ENCODE assay signal across 8 cellular contexts in the genomic region with DNA sequence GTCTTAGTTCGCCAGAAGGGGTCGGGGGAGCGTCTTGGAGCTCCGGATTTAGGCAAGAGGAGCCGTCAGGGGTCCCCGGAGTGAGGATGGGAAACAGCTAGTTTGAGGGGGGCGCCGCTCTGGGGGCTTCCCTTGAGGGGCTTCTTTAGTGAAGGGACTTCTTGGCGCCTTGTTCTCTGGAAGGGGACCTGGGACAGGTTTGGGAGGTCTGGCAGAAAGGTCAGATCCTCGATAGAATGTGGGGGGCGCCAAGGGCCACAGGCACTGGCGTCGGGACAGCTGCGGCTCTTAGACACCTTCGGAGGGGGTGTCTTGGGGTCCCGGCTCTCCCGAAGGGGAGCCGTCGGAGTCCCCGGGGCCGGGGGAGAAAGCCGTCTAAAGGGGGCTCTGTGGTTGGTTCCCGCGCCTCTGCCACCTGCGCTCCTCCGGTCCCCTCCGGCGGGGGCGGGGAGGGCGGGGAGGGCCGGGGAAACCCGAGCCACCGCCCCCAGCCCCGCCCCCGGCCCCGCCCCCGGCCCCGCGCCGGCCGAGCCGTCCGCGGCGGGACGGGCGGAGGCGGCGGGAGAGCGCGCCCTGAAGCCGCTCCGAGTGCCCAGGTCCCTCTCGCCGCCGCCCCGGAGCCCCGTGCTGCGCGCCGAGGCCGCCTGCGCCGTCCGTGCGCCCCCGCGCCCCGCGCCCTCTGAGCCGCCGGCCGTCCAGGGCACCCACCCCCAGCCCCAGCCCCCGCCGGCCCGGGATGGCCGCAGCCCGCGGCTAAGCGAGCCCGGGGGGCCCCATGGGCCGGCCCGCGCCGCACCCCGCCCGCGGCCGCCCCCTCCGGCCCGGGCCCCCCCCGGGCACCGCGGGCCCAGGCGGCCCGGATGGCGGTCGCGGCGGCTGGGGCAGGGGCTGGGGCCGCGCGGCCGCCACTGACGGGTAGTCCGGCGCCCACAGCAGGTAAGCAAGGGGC. TPM values are rescaled to one million over a fixed set of nuclear protein-coding genes. Genes with fewer than 3 reads are reported as not detected.
DNase-seq lines count a peak whose midpoint lies in the region; ATAC-seq and TF ChIP-seq lines count a peak whose summit lies in the region.

A gene with protein sequence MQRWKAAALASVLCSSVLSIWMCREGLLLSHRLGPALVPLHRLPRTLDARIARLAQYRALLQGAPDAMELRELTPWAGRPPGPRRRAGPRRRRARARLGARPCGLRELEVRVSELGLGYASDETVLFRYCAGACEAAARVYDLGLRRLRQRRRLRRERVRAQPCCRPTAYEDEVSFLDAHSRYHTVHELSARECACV (plus strand): TSS at position 552 of the 949 bp plus-strand sequence. CDS start 19,099 bp downstream, outside the sequence.

- no peak within 1 kb of the TSS for H3K14ac ChIP-seq in mesenchymal stem cell (ENCODE audit: low read length in 2 of 2)

- TF ChIP-seq CTCF in cardiac fibroblast (IDR thresholded peaks at IDR 0.05; ENCODE audit: low read depth, low read length) (no peak), upper lobe of right lung (IDR thresholded peaks at IDR 0.05) (no peak)

- peak within 1 kb of the TSS; percentile 75 for H4K8ac ChIP-seq in mesenchymal stem cell (ENCODE audit: low read length)

- H2BK5ac ChIP-seq in mesenchymal stem cell (ENCODE audit: low read depth, low read length, poor library complexity, severe bottlenecking), result no peak within 1 kb of the TSS

- no peaks in the 10 kb centered on the region for H3K9me3 Mint-ChIP-seq in T-helper 1 cell treated with Interleukin-12 subunit alpha and Interleukin-12 subunit beta and Interleukin-4 antibody, amounts not matched to agents 30 μg/mL and 1 μg/mL, for 36 hours

- H2BK15ac ChIP-seq in mesenchymal stem cell (ENCODE audit: low read depth, poor library complexity, severe bottlenecking), result peak within 1 kb of the TSS; percentile 65

- H2AFZ ChIP-seq in mesenchymal stem cell (ENCODE audit: low read depth, low read length), result no peak within 1 kb of the TSS

- H3K27ac ChIP-seq in mesenchymal stem cell (ENCODE audit: low read length, poor library complexity, severe bottlenecking) (no peak within 1 kb of the TSS), upper lobe of right lung (no peak within 1 kb of the TSS)

- H3K23ac ChIP-seq in mesenchymal stem cell (ENCODE audit: low read length in 2 of 2), result no peak within 1 kb of the TSS

- peak within 1 kb of the TSS; percentile 73 for H3K4me3 Mint-ChIP-seq in T-helper 1 cell treated with Interleukin-12 subunit alpha and Interleukin-12 subunit beta and Interleukin-4 antibody, amounts not matched to agents 30 μg/mL and 1 μg/mL, for 36 hours

- H4K91ac ChIP-seq in mesenchymal stem cell (ENCODE audit: low read length), result no peak within 1 kb of the TSS

- H3K27me3 ChIP-seq in mesenchymal stem cell (ENCODE audit: control insufficient read depth in 1 of 2, insufficient read depth in 1 of 2, low read length in 2 of 2) (peaks cover 33 to 48% of the 10 kb centered on the region in 2 experiments), upper lobe of right lung (peaks cover 32% of the 10 kb centered on the region)

- H3K27me3 Mint-ChIP-seq in T-helper 1 cell treated with Interleukin-12 subunit alpha and Interleukin-12 subunit beta and Interleukin-4 antibody, amounts not matched to agents 30 μg/mL and 1 μg/mL, for 36 hours (ENCODE audit: low read depth), result peaks cover 36% of the 10 kb centered on the region

- H3K36me3 ChIP-seq in mesenchymal stem cell (ENCODE audit: control insufficient read depth in 1 of 2, insufficient read depth in 2 of 2, low read depth in 1 of 2, low read length in 2 of 2) (no peaks in the 10 kb centered on the region), upper lobe of right lung (no peaks in the 10 kb centered on the region)

- peak within 1 kb of the TSS; percentile 76 for H3K4me2 ChIP-seq in mesenchymal stem cell (ENCODE audit: low read length, poor library complexity, severe bottlenecking)

- H3K9me3 ChIP-seq in mesenchymal stem cell (ENCODE audit: control insufficient read depth, low read length) (no peaks in the 10 kb centered on the region), upper lobe of right lung (no peaks in the 10 kb centered on the region)

- H3K9ac ChIP-seq in mesenchymal stem cell (ENCODE audit: low read length), result peak within 1 kb of the TSS; percentile 69

- no peaks in the 10 kb centered on the region for H3K79me1 ChIP-seq in mesenchymal stem cell (replicated peaks; ENCODE audit: low read length, poor library complexity, severe bottlenecking)

- WGBS in mesenchymal stem cell, result 9% methylated on average over 32 of the region's 107 CpGs

- intact Hi-C loops in upper lobe of right lung (cut with DNase I), result no loop called here

- H3K4ac ChIP-seq in mesenchymal stem cell (ENCODE audit: low read depth in 1 of 2, low read length in 2 of 2), result no peak within 1 kb of the TSS

- peak within 1 kb of the TSS; percentile 22 to 40 for H3K4me3 ChIP-seq in cardiac fibroblast (replicated peaks in 1 of 2; ENCODE audit: low read depth in 2 of 2, low read length in 2 of 2)
- peak within 1 kb of the TSS; percentile 39 to 76 for H3K4me3 ChIP-seq in mesenchymal stem cell (ENCODE audit: insufficient read depth in 1 of 2, low read depth in 1 of 2, low read length in 2 of 2)
- peak within 1 kb of the TSS; percentile 35 for H3K4me3 ChIP-seq in upper lobe of right lung

- no peak within 1 kb of the TSS for H2AK5ac ChIP-seq in mesenchymal stem cell (ENCODE audit: low read length, severe bottlenecking)

- H3K4me1 ChIP-seq in mesenchymal stem cell (ENCODE audit: control insufficient read depth, insufficient read depth, low read depth, low read length) (peaks cover 17% of the 10 kb centered on the region), upper lobe of right lung (peaks cover 16% of the 10 kb centered on the region)

- H3K36me3 Mint-ChIP-seq in T-helper 1 cell treated with Interleukin-12 subunit alpha and Interleukin-12 subunit beta and Interleukin-4 antibody, amounts not matched to agents 30 μg/mL and 1 μg/mL, for 36 hours (ENCODE audit: low read depth), result no peaks in the 10 kb centered on the region

- H3K4me1 Mint-ChIP-seq in T-helper 1 cell treated with Interleukin-12 subunit alpha and Interleukin-12 subunit beta and Interleukin-4 antibody, amounts not matched to agents 30 μg/mL and 1 μg/mL, for 36 hours (ENCODE audit: low read depth), result peaks cover 18% of the 10 kb centered on the region

- ATAC-seq in upper lobe of right lung, result peak; percentile 53

- no peak within 1 kb of the TSS for H2BK12ac ChIP-seq in mesenchymal stem cell (ENCODE audit: low read length in 2 of 2)

- DNase-seq in NCI-H2029 (lab: John Stamatoyannopoulos, UW) (peak; percentile 62), NCI-H2029 treated with DMSO at 0.1 percent for 48 hours (lab: John Stamatoyannopoulos, UW) (no peak), cardiac fibroblast (ENCODE audit: low read depth in 2 of 2) (no peak), mesenchymal stem cell (no peak), upper lobe of right lung (peak; percentile 74), T1000 (lab: John Stamatoyannopoulos, UW) (no peak), cerebellar nuclear complex (lab: John Stamatoyannopoulos, UW) (no peak)

- H3K27ac Mint-ChIP-seq in T-helper 1 cell treated with Interleukin-12 subunit alpha and Interleukin-12 subunit beta and Interleukin-4 antibody, amounts not matched to agents 30 μg/mL and 1 μg/mL, for 36 hours, result peak within 1 kb of the TSS; percentile 79

- H3K18ac ChIP-seq in mesenchymal stem cell (ENCODE audit: low read depth in 1 of 2, low read length in 2 of 2), result peak within 1 kb of the TSS; percentile 19 to 28

- no peak within 1 kb of the TSS for H2BK120ac ChIP-seq in mesenchymal stem cell (ENCODE audit: low read depth, low read length)

RNA-seq across cellular contexts. Expression of the gene that starts here (rescaled TPM):
- 2.1 TPM for polyA plus RNA-seq in mesenchymal stem cell (2013, experiment 1 of 2)
- polyA plus RNA-seq in mesenchymal stem cell (2013, experiment 2 of 2), result 2.2 TPM
- total RNA-seq in upper lobe of right lung, result 2.1 TPM

Comparison
In these comparisons a context has a peak if more than half of its experiments do, and no peak if none do; other contexts are left out.
1. DNase-seq: peak in NCI-H2029 (single experiment) and upper lobe of right lung (single experiment); none in NCI-H2029 treated with DMSO at 0.1 percent for 48 hours (single experiment), cardiac fibroblast (0 of 2), mesenchymal stem cell (single experiment), T1000 (single experiment) and cerebellar nuclear complex (0 of 2).
2. Peak in every context shown above with its lines, with median percentiles within 50 percentile points of each other: H3K4me3 ChIP-seq.